ENCODE assay signal across 29 cellular contexts in genomic region chr6:95767897-95768463, GRCh38.
"Had no signal": no experiment of that assay in that cellular context is flagged by ENCODE, and none has a peak within 500 bp of the region (broad histone marks: within the 10 kb centered on the region; RNA-seq: fewer than 3 reads in every experiment).

No MANE protein-coding gene starts in this region.

- H3K4me1 Mint-ChIP-seq: naive thymus-derived CD4-positive, alpha-beta T cell; nephron; neural progenitor cell had no signal

- H3K36me3 ChIP-seq: gastrocnemius medialis, left lung, neural progenitor cell, prostate gland, right atrium auricular region, stomach, tibial artery had no signal

- H3K4me3 Mint-ChIP-seq: naive thymus-derived CD4-positive, alpha-beta T cell; nephron; neural progenitor cell; type B pancreatic cell had no signal

- H3K4me3 ChIP-seq: dorsolateral prefrontal cortex, gastrocnemius medialis, hepatocyte, left lung, neural progenitor cell, prostate gland, right atrium auricular region, smooth muscle cell, stomach, testis, tibial artery had no signal

- H3K36me3 Mint-ChIP-seq: naive thymus-derived CD4-positive, alpha-beta T cell; neural progenitor cell; type B pancreatic cell had no signal

- H3K27ac Mint-ChIP-seq: naive thymus-derived CD4-positive, alpha-beta T cell; nephron; neural progenitor cell; type B pancreatic cell had no signal

- H3K27ac ChIP-seq: dorsolateral prefrontal cortex, epithelial cell of prostate, gastrocnemius medialis, hepatocyte, left lung, neural progenitor cell, prostate gland, right atrium auricular region, stomach, testis, tibial artery had no signal

- H3K4me1 ChIP-seq: gastrocnemius medialis, left lung, neural progenitor cell, prostate gland, right atrium auricular region, stomach, testis, tibial artery had no signal

- H3K27me3 Mint-ChIP-seq: type B pancreatic cell had no signal

- ATAC-seq: esophagus mucosa; gastrocnemius medialis; left lung; naive thymus-derived CD4-positive, alpha-beta T cell; sciatic nerve had no signal

- FAIRE-seq: colon, urothelium cell line had no signal

- H3K9me3 ChIP-seq: gastrocnemius medialis, left lung, prostate gland, right atrium auricular region, stomach, testis, tibial artery had no signal

- H3K9me3 Mint-ChIP-seq: nephron, neural progenitor cell, type B pancreatic cell had no signal

- DNase-seq: dorsolateral prefrontal cortex; effector CD4-positive, alpha-beta T cell; foreskin fibroblast; gastrocnemius medialis; kidney; left lung; mesenchymal stem cell; midbrain; naive thymus-derived CD4-positive, alpha-beta T cell; stimulated activated CD4-positive, alpha-beta T cell treated with anti-CD3 and anti-CD28 coated beads, Interleukin-12 subunit alpha, Interleukin-12 subunit beta, amount 100 ng/mL, for 4 hours; stimulated activated CD4-positive, alpha-beta T cell treated with anti-CD3 and anti-CD28 coated beads, Interleukin-1b, Interleukin-23, amount 100 ng/mL, for 48 hours; stimulated activated CD4-positive, alpha-beta T cell treated with anti-CD3 and anti-CD28 coated beads, Interleukin-4, amount 100 ng/mL, for 1 hour; stimulated activated CD8-positive, alpha-beta memory T cell treated with anti-CD3 and anti-CD28 coated beads, Interleukin-4, amount 100 ng/mL, for 48 hours; stimulated activated naive CD4-positive, alpha-beta T cell treated with Interleukin-2 at 50 U/mL for 16 hours; testis; tibial artery had no signal

- H3K27me3 ChIP-seq: dorsolateral prefrontal cortex, gastrocnemius medialis, hepatocyte, left lung, neural progenitor cell, right atrium auricular region, stomach, testis, tibial artery had no signal
